In genomic region chr16:73151225-73151624, GRCh38 we compare ENCODE assay signal across 22 cellular contexts.
"Had no signal": no experiment of that assay in that cellular context is flagged by ENCODE, and none has a peak within 500 bp of the region (broad histone marks: within the 10 kb centered on the region; RNA-seq: fewer than 3 reads in every experiment).

No MANE protein-coding gene starts in this region.

- H3K36me3 ChIP-seq: esophagus squamous epithelium, heart right ventricle, prostate gland, tibial nerve had no signal

- FAIRE-seq: kidney, urothelium cell line had no signal

- H3K27me3 ChIP-seq: esophagus squamous epithelium, heart right ventricle, tibial nerve had no signal

- H3K4me1 ChIP-seq: esophagus squamous epithelium, prostate gland had no signal

- H3K27ac Mint-ChIP-seq: activated T-cell treated with anti-CD3 and anti-CD28 coated beads, Interleukin-2, amount 50 U/mL, for 72 hours; stimulated activated naive CD8-positive, alpha-beta T cell treated with anti-CD3 and anti-CD28 coated beads, Interleukin-15, Interleukin-2, amounts not matched to agents 100 ng/mL and 50 ng/mL, for 24 hours had no signal

- H3K4me3 Mint-ChIP-seq: activated T-cell treated with anti-CD3 and anti-CD28 coated beads, Interleukin-2, amount 50 U/mL, for 72 hours; neural crest cell; stimulated activated naive CD8-positive, alpha-beta T cell treated with anti-CD3 and anti-CD28 coated beads, Interleukin-15, Interleukin-2, amounts not matched to agents 100 ng/mL and 50 ng/mL, for 24 hours had no signal

- H3K9me3 ChIP-seq: esophagus squamous epithelium, heart right ventricle, prostate gland, tibial nerve had no signal

- H3K9me3 Mint-ChIP-seq: activated T-cell treated with anti-CD3 and anti-CD28 coated beads, Interleukin-2, amount 50 U/mL, for 72 hours; neural crest cell; stimulated activated naive CD8-positive, alpha-beta T cell treated with anti-CD3 and anti-CD28 coated beads, Interleukin-15, Interleukin-2, amounts not matched to agents 100 ng/mL and 50 ng/mL, for 24 hours had no signal

- DNase-seq: activated CD4-positive, alpha-beta T cell treated with anti-CD3 and anti-CD28 coated beads, Interleukin-2, amount 50 U/mL, for 1 hour; activated CD4-positive, CD25-positive, alpha-beta regulatory T cell; activated CD8-positive, alpha-beta memory T cell treated with anti-CD3 and anti-CD28 coated beads for 24 hours; activated effector memory CD4-positive, alpha-beta T cell treated with anti-CD3 and anti-CD28 coated beads, Interleukin-2, amount 50 U/mL, for 16 hours; activated naive CD4-positive, alpha-beta T cell treated with anti-CD3 and anti-CD28 coated beads, Interleukin-2, amount 50 U/mL, for 16 hours; activated T-cell treated with anti-CD3 and anti-CD28 coated beads, Interleukin-2, amount 50 U/mL, for 72 hours; aorta; effector CD8-positive, alpha-beta T cell; esophagus squamous epithelium; heart right ventricle; kidney; right cardiac atrium; T-helper 9 cell had no signal

- H3K4me3 ChIP-seq: coronary artery, esophagus squamous epithelium, heart right ventricle, lung, prostate gland, skin epidermis, tibial nerve had no signal

- H3K27ac ChIP-seq: prostate gland had no signal

- ATAC-seq: activated T-cell treated with anti-CD3 and anti-CD28 coated beads, Interleukin-2, amount 50 U/mL, for 72 hours; heart right ventricle; left lobe of liver; right cardiac atrium had no signal
